Comparison of ENCODE assay signal across 25 cellular contexts in genomic region chr10:49318751-49319150, GRCh38. TPM values are rescaled to one million over a fixed set of nuclear protein-coding genes. Genes with fewer than 3 reads are reported as not detected.
"Had no signal": no experiment of that assay in that cellular context is flagged by ENCODE, and none has a peak within 500 bp of the region (broad histone marks: within the 10 kb centered on the region; RNA-seq: fewer than 3 reads in every experiment).

No MANE protein-coding gene starts in this region.

- H3K27ac ChIP-seq: coronary artery, heart left ventricle, ovary, stomach had no signal

- H3K36me3 ChIP-seq: ovary, stomach had no signal

- H3K9me3 ChIP-seq: heart left ventricle, ovary, stomach had no signal

- DNase-seq: effector CD4-positive, alpha-beta T cell; endodermal cell; erythroblast; hippocampal formation; left colon; mesendoderm; naive thymus-derived CD8-positive, alpha-beta T cell; nucleus accumbens; ovary; right cardiac atrium; small intestine; stimulated activated CD4-positive, alpha-beta T cell treated with anti-CD3 and anti-CD28 coated beads, Interleukin-12 subunit alpha, Interleukin-12 subunit beta, amount 100 ng/mL, for 4 hours; stimulated activated naive CD4-positive, alpha-beta T cell; stomach; trophoblast cell had no signal

- H3K27me3 ChIP-seq: heart left ventricle, ovary, stomach had no signal

- H3K4me1 ChIP-seq: stomach had no signal

- H3K4me3 ChIP-seq: coronary artery, heart left ventricle, ovary, stomach had no signal

- ATAC-seq: heart left ventricle; left colon; naive thymus-derived CD8-positive, alpha-beta T cell; right cardiac atrium had no signal

RNA-seq across cellular contexts. Expression of gene C10orf71, which starts 19.8 kb away (rescaled TPM):
- total RNA-seq: dermis microvascular lymphatic vessel endothelial cell; endothelial cell of umbilical vein; glomerular endothelial cell; kidney epithelial cell; left colon; liver; lung microvascular endothelial cell; mononuclear cell; naive thymus-derived CD8-positive, alpha-beta T cell had no signal
- polyA plus RNA-seq: endothelial cell of umbilical vein; naive thymus-derived CD8-positive, alpha-beta T cell; neural cell; stomach had no signal
